Comparison of ENCODE assay signal across 8 cellular contexts in genomic region chr1:89524369-89525168, GRCh38. TPM values are rescaled to one million over a fixed set of nuclear protein-coding genes. Genes with fewer than 3 reads are reported as not detected.
DNase-seq lines count a peak whose midpoint lies in the region; TF ChIP-seq lines count a peak whose summit lies in the region.

Gene LRRC8B, plus strand, starts transcription at chr1:89524829. Its CDS starts 57,822 bp downstream, at chr1:89582651.

- no peaks in the 10 kb centered on the region; the same call in 1 of the 2 replicates for H3K4me1 ChIP-seq in ES-I3 (ENCODE audit: insufficient read depth, low read length)
- peaks cover 0 to 9% of the 10 kb centered on the region in 2 experiments; a peak in 2 of 4 replicates for H3K4me1 ChIP-seq in SK-N-SH (ENCODE audit: control insufficient read depth in 1 of 2, insufficient read depth in 2 of 2, low read depth in 1 of 2, low read length in 1 of 2)
- H3K4me1 ChIP-seq in suprapubic skin, result peaks cover 39% of the 10 kb centered on the region

- TF ChIP-seq EP300 in SK-N-SH (IDR thresholded peaks at IDR 0.05; ENCODE audit: borderline replicate concordance in 1 of 2, low read depth in 1 of 2, low read length in 1 of 2), result no peak
- TF ChIP-seq EP300 in suprapubic skin (IDR thresholded peaks at IDR 0.05), result no peak

- POLR2A ChIA-PET in SK-N-SH (lab: Yijun Ruan, JAX), result no interaction called here

- no peaks in the 10 kb centered on the region for H4K20me1 ChIP-seq in SK-N-SH (ENCODE audit: insufficient read depth)

- H3K4me2 ChIP-seq in SK-N-SH, result peak within 1 kb of the TSS; percentile 85

- TF ChIP-seq RAD21 in SK-N-SH (IDR thresholded peaks at IDR 0.05; ENCODE audit: low read length), result no peak

- no peaks in the 10 kb centered on the region for H3K36me3 ChIP-seq in ES-I3 (ENCODE audit: insufficient read depth, low read length)
- H3K36me3 ChIP-seq in SK-N-SH (replicated peaks in 1 of 2; ENCODE audit: control insufficient read depth in 1 of 2, insufficient read depth in 2 of 2, low read length in 1 of 2), result peaks cover 0 to 7% of the 10 kb centered on the region in 2 experiments
- no peaks in the 10 kb centered on the region for H3K36me3 ChIP-seq in suprapubic skin

- WGBS in SK-N-SH (ENCODE audit: low lambda C conversion rate), result 2% methylated on average over 26 of the region's 85 CpGs
- 2% methylated on average over 30 of the region's 85 CpGs for WGBS in suprapubic skin

- DNase-seq in H4 (ENCODE audit: low spot score) (peak; percentile 57), LoVo (ENCODE audit: low spot score) (peak; percentile 91), SK-N-SH (peak; percentile 94), globus pallidus (ENCODE audit: low spot score) (peak; percentile 92), nucleus accumbens (lab: John Stamatoyannopoulos, UW) (peak; percentile 47 to 95 (median 86)), suprapubic skin (ENCODE audit: low spot score in 2 of 2) (peak; percentile 91 to 95)
- peak; percentile 91 for DNase-seq in activated naive CD4-positive, alpha-beta T cell treated with anti-CD3 and anti-CD28 coated beads, Interleukin-2, amount 50 U/mL, for 16 hours

- H3K27ac ChIP-seq in SK-N-SH (ENCODE audit: low read depth in 2 of 2, low read length in 1 of 2) (peak within 1 kb of the TSS in 1 of 2 experiments; percentile 90; a peak in 2 of 4 replicates), suprapubic skin (peak within 1 kb of the TSS; percentile 79)

- no peaks in the 10 kb centered on the region for H3K9me2 ChIP-seq in SK-N-SH

- H3K9me3 ChIP-seq in ES-I3 (ENCODE audit: control insufficient read depth, insufficient read depth, low read length), result no peaks in the 10 kb centered on the region
- H3K9me3 ChIP-seq in SK-N-SH, result no peaks in the 10 kb centered on the region
- H3K9me3 ChIP-seq in suprapubic skin, result no peaks in the 10 kb centered on the region

- CTCF ChIA-PET in SK-N-SH (lab: Yijun Ruan, JAX), result interaction anchor here (1.0 kb wide), 1 partner anchor 541 kb away, joined by 3 read pairs; no protein-coding TSS in a partner anchor

- H3K9ac ChIP-seq in ES-I3 (ENCODE audit: low read depth, low read length) (peak within 1 kb of the TSS; percentile 85), SK-N-SH (peak within 1 kb of the TSS; percentile 71)

- peak in 1 of 2 donors; percentile 69 for TF ChIP-seq POLR2A in suprapubic skin (IDR thresholded peaks at IDR 0.05)

- H3K4me3 ChIP-seq in SK-N-SH (ENCODE audit: low read depth in 2 of 2, low read length in 1 of 2), result peak within 1 kb of the TSS; percentile 82 to 100
- H3K4me3 ChIP-seq in suprapubic skin, result peak within 1 kb of the TSS; percentile 73

- TF ChIP-seq CTCF in SK-N-SH (IDR thresholded peaks at IDR 0.05) (no peak), suprapubic skin (IDR thresholded peaks at IDR 0.05) (no peak)

- peaks cover 11% of the 10 kb centered on the region for H3F3A ChIP-seq in SK-N-SH (replicated peaks; ENCODE audit: insufficient read depth)

- no peaks in the 10 kb centered on the region for H3K79me2 ChIP-seq in SK-N-SH (ENCODE audit: insufficient read depth)

- peak within 1 kb of the TSS; percentile 96 for H2AFZ ChIP-seq in SK-N-SH (ENCODE audit: low read depth)

- H3K27me3 ChIP-seq in SK-N-SH (ENCODE audit: insufficient read depth) (no peaks in the 10 kb centered on the region), suprapubic skin (no peaks in the 10 kb centered on the region)

TF ChIP-seq in SK-N-SH, 30 proteins besides CTCF, POLR2A, EP300 and RAD21:
- no peak for TF ChIP-seq FOXM1 (IDR thresholded peaks at IDR 0.05; ENCODE audit: low read depth)
- TF ChIP-seq CHD2 (IDR thresholded peaks at IDR 0.05; ENCODE audit: low read length, partially characterized antibody), result peak; percentile 53
- peak; percentile 17; the same call in 1 of the 2 replicates for TF ChIP-seq USF1 (IDR thresholded peaks at IDR 0.05; ENCODE audit: borderline replicate concordance, low read depth)
- TF ChIP-seq TAF1 (IDR thresholded peaks at IDR 0.05; ENCODE audit: borderline replicate concordance, low read depth, low read length), result no peak; the same call in 1 of the 2 replicates
- peak; percentile 29; the same call in 1 of the 2 replicates for TF ChIP-seq YY1 (IDR thresholded peaks at IDR 0.05; ENCODE audit: low read depth)
- peak; percentile 25; the same call in 1 of the 2 replicates for TF ChIP-seq TCF12 (IDR thresholded peaks at IDR 0.05)
- TF ChIP-seq RCOR1 (IDR thresholded peaks at IDR 0.05; ENCODE audit: low read length), result 0 out of 2 replicates have a peak, but pooled peaks have one; percentile 23
- TF ChIP-seq MXI1 (IDR thresholded peaks at IDR 0.05; ENCODE audit: low read depth, low read length), result peak; percentile 76
- TF ChIP-seq MAX (IDR thresholded peaks at IDR 0.05; ENCODE audit: low read depth), result peak; percentile 78; the same call in 1 of the 2 replicates
- TF ChIP-seq FOSL2 (IDR thresholded peaks at IDR 0.05; ENCODE audit: borderline replicate concordance, low read depth), result peak; percentile 14; the same call in 1 of the 2 replicates
- no peak for TF ChIP-seq GABPA (IDR thresholded peaks at IDR 0.05; ENCODE audit: low read depth)
- TF ChIP-seq POLR2AphosphoS5 (IDR thresholded peaks at IDR 0.05; ENCODE audit: low read depth, low read length), result peak; percentile 61; the same call in 1 of the 2 replicates

RNA-seq across cellular contexts. Expression of gene LRRC8B, which starts in this region (rescaled TPM):
- total RNA-seq in H4 (2014; rRNA removed; shearing (Covaris generic)), result 2.4 and 3.1 TPM in 2 replicates
- 3.7 and 5.2 TPM in 2 replicates for polyA plus RNA-seq in SK-N-SH (2012; rRNA removed)
- 4.5 and 5.8 TPM in 2 replicates for polyA plus RNA-seq in SK-N-SH (2012; cell fraction: cytosol; rRNA removed)
- 2.7 and 4.4 TPM in 2 replicates for polyA plus RNA-seq in SK-N-SH (2012; cell fraction: nucleus; rRNA removed)
- total RNA-seq in suprapubic skin, result 10 to 100 TPM; 11.1 to 26.6 (median 13.9) TPM
